ENCODE assay signal across 2 cellular contexts in the genomic region with DNA sequence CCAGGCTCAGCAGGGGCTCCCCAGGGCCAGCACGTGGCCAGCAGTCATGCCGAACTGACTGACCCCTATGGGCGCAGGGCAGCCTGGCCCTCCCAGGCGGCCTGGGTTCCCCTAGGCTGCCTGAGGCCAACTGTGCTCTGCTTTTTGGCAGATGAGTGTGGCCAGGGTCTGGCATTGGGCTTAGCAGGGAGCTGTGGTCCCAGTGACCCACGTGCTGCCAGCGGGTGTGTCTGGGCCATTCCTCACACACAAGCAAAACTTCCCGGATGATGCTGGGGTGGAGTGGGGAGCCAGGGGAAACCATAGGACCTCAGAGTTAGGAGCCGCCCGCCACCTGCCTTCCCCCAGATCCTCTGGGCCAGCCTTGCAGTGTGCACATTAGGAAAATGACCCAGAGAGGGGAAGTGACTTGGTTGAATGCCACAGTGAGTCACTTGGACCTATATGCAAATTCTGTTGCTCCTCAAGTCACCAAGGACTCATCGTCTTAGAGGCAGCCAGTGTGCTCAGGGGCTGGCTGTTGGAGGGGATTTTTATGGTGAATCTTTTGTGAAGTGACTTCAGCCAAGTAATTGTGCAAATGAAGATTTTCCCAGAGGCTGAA.
TF ChIP-seq lines count a peak whose summit lies in the region.

No MANE protein-coding gene starts in this region.

TF ChIP-seq in SK-N-SH, 30 proteins besides CTCF, POLR2A, EP300 and RAD21 (continued from another document):
- TF ChIP-seq USF1 (IDR thresholded peaks at IDR 0.05; ENCODE audit: borderline replicate concordance, low read depth) (no peak), RFX5 (IDR thresholded peaks at IDR 0.05; ENCODE audit: low read length) (no peak), FOXJ3 (CRISPR knock-in tag; IDR thresholded peaks at IDR 0.05) (no peak), EZH2phosphoT487 (IDR thresholded peaks at IDR 0.05; ENCODE audit: borderline replicate concordance, low read depth) (no peak)
- TF ChIP-seq, protein P1, sequence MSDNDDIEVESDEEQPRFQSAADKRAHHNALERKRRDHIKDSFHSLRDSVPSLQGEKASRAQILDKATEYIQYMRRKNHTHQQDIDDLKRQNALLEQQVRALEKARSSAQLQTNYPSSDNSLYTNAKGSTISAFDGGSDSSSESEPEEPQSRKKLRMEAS (IDR thresholded peaks at IDR 0.05; ENCODE audit: low read depth), result no peak

TF ChIP-seq in WTC11, 78 proteins besides CTCF, POLR2A, EP300 and RAD21 (continued from another document):
- TF ChIP-seq ZNF281 (CRISPR knock-in tag; IDR thresholded peaks at IDR 0.05) (no peak), USF1 (CRISPR knock-in tag; IDR thresholded peaks at IDR 0.05) (no peak), ZNF138 (CRISPR knock-in tag; conservative IDR thresholded peaks at IDR 0.05) (no peak), STAT6 (CRISPR knock-in tag; conservative IDR thresholded peaks at IDR 0.05; ENCODE audit: low read depth) (no peak), ATF6 (CRISPR knock-in tag; IDR thresholded peaks at IDR 0.05) (no peak), SOX15 (CRISPR knock-in tag; IDR thresholded peaks at IDR 0.05) (no peak), JUN (CRISPR knock-in tag; IDR thresholded peaks at IDR 0.05) (no peak), CREB1 (CRISPR knock-in tag; IDR thresholded peaks at IDR 0.05) (no peak), CBFB (CRISPR knock-in tag; IDR thresholded peaks at IDR 0.05; ENCODE audit: low read depth) (no peak), ELF4 (CRISPR knock-in tag; IDR thresholded peaks at IDR 0.05; ENCODE audit: low read depth) (no peak)
- TF ChIP-seq, protein P2, sequence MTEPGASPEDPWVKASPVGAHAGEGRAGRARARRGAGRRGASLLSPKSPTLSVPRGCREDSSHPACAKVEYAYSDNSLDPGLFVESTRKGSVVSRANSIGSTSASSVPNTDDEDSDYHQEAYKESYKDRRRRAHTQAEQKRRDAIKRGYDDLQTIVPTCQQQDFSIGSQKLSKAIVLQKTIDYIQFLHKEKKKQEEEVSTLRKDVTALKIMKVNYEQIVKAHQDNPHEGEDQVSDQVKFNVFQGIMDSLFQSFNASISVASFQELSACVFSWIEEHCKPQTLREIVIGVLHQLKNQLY (CRISPR knock-in tag; IDR thresholded peaks at IDR 0.05), result no peak
- TF ChIP-seq, protein P3, sequence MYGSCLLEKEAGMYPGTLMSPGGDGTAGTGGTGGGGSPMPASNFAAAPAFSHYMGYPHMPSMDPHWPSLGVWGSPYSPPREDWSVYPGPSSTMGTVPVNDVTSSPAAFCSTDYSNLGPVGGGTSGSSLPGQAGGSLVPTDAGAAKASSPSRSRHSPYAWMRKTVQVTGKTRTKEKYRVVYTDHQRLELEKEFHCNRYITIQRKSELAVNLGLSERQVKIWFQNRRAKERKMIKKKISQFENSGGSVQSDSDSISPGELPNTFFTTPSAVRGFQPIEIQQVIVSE (CRISPR knock-in tag; IDR thresholded peaks at IDR 0.05; ENCODE audit: borderline replicate concordance), result no peak
- TF ChIP-seq, protein P4, sequence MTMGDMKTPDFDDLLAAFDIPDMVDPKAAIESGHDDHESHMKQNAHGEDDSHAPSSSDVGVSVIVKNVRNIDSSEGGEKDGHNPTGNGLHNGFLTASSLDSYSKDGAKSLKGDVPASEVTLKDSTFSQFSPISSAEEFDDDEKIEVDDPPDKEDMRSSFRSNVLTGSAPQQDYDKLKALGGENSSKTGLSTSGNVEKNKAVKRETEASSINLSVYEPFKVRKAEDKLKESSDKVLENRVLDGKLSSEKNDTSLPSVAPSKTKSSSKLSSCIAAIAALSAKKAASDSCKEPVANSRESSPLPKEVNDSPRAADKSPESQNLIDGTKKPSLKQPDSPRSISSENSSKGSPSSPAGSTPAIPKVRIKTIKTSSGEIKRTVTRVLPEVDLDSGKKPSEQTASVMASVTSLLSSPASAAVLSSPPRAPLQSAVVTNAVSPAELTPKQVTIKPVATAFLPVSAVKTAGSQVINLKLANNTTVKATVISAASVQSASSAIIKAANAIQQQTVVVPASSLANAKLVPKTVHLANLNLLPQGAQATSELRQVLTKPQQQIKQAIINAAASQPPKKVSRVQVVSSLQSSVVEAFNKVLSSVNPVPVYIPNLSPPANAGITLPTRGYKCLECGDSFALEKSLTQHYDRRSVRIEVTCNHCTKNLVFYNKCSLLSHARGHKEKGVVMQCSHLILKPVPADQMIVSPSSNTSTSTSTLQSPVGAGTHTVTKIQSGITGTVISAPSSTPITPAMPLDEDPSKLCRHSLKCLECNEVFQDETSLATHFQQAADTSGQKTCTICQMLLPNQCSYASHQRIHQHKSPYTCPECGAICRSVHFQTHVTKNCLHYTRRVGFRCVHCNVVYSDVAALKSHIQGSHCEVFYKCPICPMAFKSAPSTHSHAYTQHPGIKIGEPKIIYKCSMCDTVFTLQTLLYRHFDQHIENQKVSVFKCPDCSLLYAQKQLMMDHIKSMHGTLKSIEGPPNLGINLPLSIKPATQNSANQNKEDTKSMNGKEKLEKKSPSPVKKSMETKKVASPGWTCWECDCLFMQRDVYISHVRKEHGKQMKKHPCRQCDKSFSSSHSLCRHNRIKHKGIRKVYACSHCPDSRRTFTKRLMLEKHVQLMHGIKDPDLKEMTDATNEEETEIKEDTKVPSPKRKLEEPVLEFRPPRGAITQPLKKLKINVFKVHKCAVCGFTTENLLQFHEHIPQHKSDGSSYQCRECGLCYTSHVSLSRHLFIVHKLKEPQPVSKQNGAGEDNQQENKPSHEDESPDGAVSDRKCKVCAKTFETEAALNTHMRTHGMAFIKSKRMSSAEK (CRISPR knock-in tag; IDR thresholded peaks at IDR 0.05; ENCODE audit: borderline replicate concordance), result no peak
